15 cellular contexts compared by ENCODE assay signal in the genomic region with DNA sequence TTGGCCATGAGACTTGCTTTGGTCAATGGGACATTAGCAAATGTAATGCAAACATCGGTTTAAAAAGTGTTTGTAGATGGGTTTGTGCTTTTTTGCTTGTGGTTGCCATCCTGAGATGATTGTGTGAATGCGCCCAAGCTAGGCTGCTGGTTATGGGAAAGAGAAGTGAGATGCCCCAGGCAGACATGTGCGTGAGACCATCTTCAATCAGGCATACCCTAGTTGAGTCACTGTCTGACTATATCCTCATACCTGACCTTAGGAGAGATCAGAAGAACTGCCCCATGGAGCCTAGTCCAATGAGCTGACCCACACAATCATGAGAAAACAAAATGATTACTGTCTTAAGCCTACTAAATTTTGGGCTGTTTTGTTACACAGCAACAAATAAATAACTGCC. TPM values are rescaled to one million over a fixed set of nuclear protein-coding genes. Genes with fewer than 3 reads are reported as not detected.
DNase-seq lines count a peak whose midpoint lies in the region; ATAC-seq and TF ChIP-seq lines count a peak whose summit lies in the region.
"Had no signal": no experiment of that assay in that cellular context is flagged by ENCODE, and none has a peak within 500 bp of the region (broad histone marks: within the 10 kb centered on the region; RNA-seq: fewer than 3 reads in every experiment).

No MANE protein-coding gene starts in this region.

- H3K4me1 ChIP-seq in H9 (ENCODE audit: insufficient read depth, low read length) (no peaks in the 10 kb centered on the region), OCI-LY3 (ENCODE audit: low read length) (peaks cover 11% of the 10 kb centered on the region), right lobe of liver (peaks cover 0 to 6% (median 2%) of the 10 kb centered on the region in 4 donors), uterus (no peaks in the 10 kb centered on the region)
- H3K4me1 ChIP-seq: Caco-2 had no signal

- DNase-seq in GM06990 (ENCODE audit: extremely low read depth, insufficient read length), result peak; percentile 6
- DNase-seq in H9, result no peak
- DNase-seq in right lobe of liver, result no peak
- no peak for DNase-seq in uterus
- no peak for DNase-seq in NCI-H1048 (lab: John Stamatoyannopoulos, UW)
- DNase-seq: Caco-2; CD4-positive, alpha-beta T cell; HFFc6; KG1; NCI-H1417 treated with DMSO at 0.1 percent for 48 hours; NCI-H1930; NCI-H526; PC-9 had no signal

- H3K36me3 Mint-ChIP-seq in H9 (ENCODE audit: insufficient read depth in 1 of 3, low read depth in 3 of 3), result peaks cover 0 to 6% (median 3%) of the 10 kb centered on the region in 3 experiments; a peak in 4 of 7 replicates

- H3K27me3 ChIP-seq in GM06990 (replicated peaks; ENCODE audit: control insufficient read depth, insufficient read depth, low read length) (no peaks in the 10 kb centered on the region), H9 (ENCODE audit: insufficient read depth, low read length) (no peaks in the 10 kb centered on the region), OCI-LY3 (ENCODE audit: low read depth, low read length) (no peaks in the 10 kb centered on the region), right lobe of liver (no peaks in the 10 kb centered on the region), uterus (no peaks in the 10 kb centered on the region)

- H3K14ac ChIP-seq in H9 (ENCODE audit: insufficient read depth, low read length), result no peak overlapping the region

- H3K79me1 ChIP-seq in H9 (ENCODE audit: insufficient read depth, low read depth, low read length, poor library complexity, severe bottlenecking), result no peaks in the 10 kb centered on the region

- H3K4ac ChIP-seq in H9 (ENCODE audit: low read depth, low read length), result no peak overlapping the region

- no peak overlapping the region for H4K5ac ChIP-seq in H9 (ENCODE audit: insufficient read length, low read depth, low read length)

- H3K27ac Mint-ChIP-seq in H9, result no peak overlapping the region; a peak in 1 of 7 replicates
- H3K27ac Mint-ChIP-seq: CD4-positive, alpha-beta T cell; HFFc6 had no signal

- H3K9me3 Mint-ChIP-seq in H9, result peaks cover 0 to 4% of the 10 kb centered on the region in 2 experiments; a peak in 2 of 5 replicates
- H3K9me3 Mint-ChIP-seq: CD4-positive, alpha-beta T cell had no signal

- no peak overlapping the region for H2BK15ac ChIP-seq in H9 (ENCODE audit: low read depth, low read length)

- H2BK12ac ChIP-seq in H9 (ENCODE audit: insufficient read length, low read depth, low read length), result no peak overlapping the region

- H3K4me3 ChIP-seq in GM06990 (replicated peaks; ENCODE audit: low read depth, low read length), result no peak overlapping the region
- H3K4me3 ChIP-seq in OCI-LY3 (ENCODE audit: low read length), result no peak overlapping the region
- H3K4me3 ChIP-seq in right lobe of liver, result no peak overlapping the region
- no peak overlapping the region for H3K4me3 ChIP-seq in uterus
- H3K4me3 ChIP-seq: PC-9 had no signal

- no peaks in the 10 kb centered on the region for H3K79me2 ChIP-seq in H9 (ENCODE audit: insufficient read depth, low read length)
- no peaks in the 10 kb centered on the region for H3K79me2 ChIP-seq in OCI-LY3 (ENCODE audit: low read length)

- no peaks in the 10 kb centered on the region for H3K27me3 Mint-ChIP-seq in H9 (ENCODE audit: low read depth)
- H3K27me3 Mint-ChIP-seq: CD4-positive, alpha-beta T cell had no signal

- H3K4me1 Mint-ChIP-seq in H9, result no peaks in the 10 kb centered on the region

- intact Hi-C loops in right lobe of liver (cut with DNase I) (no loop called here), uterus (cut with DNase I; ENCODE audit: low total_unique reads) (no loop called here)

- H4K8ac ChIP-seq in H9 (replicated peaks; ENCODE audit: insufficient read length, low read depth, low read length), result no peak overlapping the region

- no peak overlapping the region for H3T11ph ChIP-seq in H9 (ENCODE audit: low read length)

- H3K18ac ChIP-seq in H9 (ENCODE audit: insufficient read length, low read depth, low read length), result no peak overlapping the region

- TF ChIP-seq CTCF in GM06990 (IDR thresholded peaks at IDR 0.05; ENCODE audit: insufficient read depth, low read length, poor library complexity, severe bottlenecking), result no peak
- TF ChIP-seq CTCF in H9 (conservative IDR thresholded peaks at IDR 0.05), result no peak
- no peak for TF ChIP-seq CTCF in OCI-LY3 (IDR thresholded peaks at IDR 0.05; ENCODE audit: low read depth, low read length)
- no peak for TF ChIP-seq CTCF in right lobe of liver (IDR thresholded peaks at IDR 0.05)
- no peak for TF ChIP-seq CTCF in uterus (IDR thresholded peaks at IDR 0.05)

- H3K23me2 ChIP-seq in H9 (ENCODE audit: insufficient read length, low read depth, low read length, poor library complexity, severe bottlenecking), result no peaks in the 10 kb centered on the region

- no peak overlapping the region for H3K4me3 Mint-ChIP-seq in H9
- H3K4me3 Mint-ChIP-seq: CD4-positive, alpha-beta T cell; HFFc6 had no signal

- no peak overlapping the region for H2BK20ac ChIP-seq in H9 (ENCODE audit: low read depth, low read length, poor library complexity, severe bottlenecking)

- no peaks in the 10 kb centered on the region for H3K9me3 ChIP-seq in H9 (ENCODE audit: control insufficient read depth, low read depth, low read length)
- no peaks in the 10 kb centered on the region for H3K9me3 ChIP-seq in OCI-LY3 (ENCODE audit: insufficient read depth, low read length)
- H3K9me3 ChIP-seq in right lobe of liver, result no peaks in the 10 kb centered on the region
- no peaks in the 10 kb centered on the region for H3K9me3 ChIP-seq in uterus
- H3K9me3 ChIP-seq: Caco-2 had no signal

- H4K91ac ChIP-seq in H9 (ENCODE audit: insufficient read length, low read depth, low read length), result no peak overlapping the region

- H3K4me2 ChIP-seq in H9 (ENCODE audit: insufficient read depth, insufficient read length, low read length), result no peak overlapping the region
- H3K4me2 ChIP-seq in OCI-LY3 (ENCODE audit: low read length), result peak overlapping the region; percentile 41
- H3K4me2 ChIP-seq: PC-9 had no signal

- H3K27ac ChIP-seq in H9 (ENCODE audit: insufficient read length, low read depth, low read length) (no peak overlapping the region), OCI-LY3 (ENCODE audit: low read length) (0 out of 2 replicates have a peak overlapping the region, but pooled peaks have one; percentile 34), right lobe of liver (peak overlapping the region in 2 of 3 donors; percentile 27 to 41), uterus (peak overlapping the region in 1 of 2 donors; percentile 31)
- H3K27ac ChIP-seq: PC-9 had no signal

- H2AFZ ChIP-seq in H9 (ENCODE audit: low read length), result no peak overlapping the region
- H2AFZ ChIP-seq in OCI-LY3 (ENCODE audit: low read depth, low read length), result no peak overlapping the region
- H2AFZ ChIP-seq: PC-9 had no signal

- H3K56ac ChIP-seq in H9 (ENCODE audit: insufficient read length, low read depth, low read length), result no peak overlapping the region

- H3K9ac ChIP-seq in H9 (ENCODE audit: extremely low read depth, insufficient read length, low read length) (no peak overlapping the region), OCI-LY3 (ENCODE audit: low read length) (no peak overlapping the region)

- ATAC-seq in right lobe of liver (peak in 1 of 4 donors; percentile 8), GM21390 (IDR thresholded peaks at IDR 0.05; ENCODE audit: unreplicated experiment) (no peak)

- no peak overlapping the region for H2BK120ac ChIP-seq in H9 (ENCODE audit: low read depth, low read length, poor library complexity, severe bottlenecking)

- TF ChIP-seq POLR2A in right lobe of liver (IDR thresholded peaks at IDR 0.05), result no peak
- TF ChIP-seq POLR2A in uterus (IDR thresholded peaks at IDR 0.05), result no peak

- H4K20me1 ChIP-seq in H9 (ENCODE audit: control insufficient read depth, insufficient read depth, insufficient read length) (no peaks in the 10 kb centered on the region), OCI-LY3 (ENCODE audit: insufficient read depth, low read length) (no peaks in the 10 kb centered on the region)

- no peaks in the 10 kb centered on the region for H3K36me3 ChIP-seq in GM06990 (ENCODE audit: control insufficient read depth, insufficient read depth, low read length)
- peaks cover 3% of the 10 kb centered on the region for H3K36me3 ChIP-seq in OCI-LY3 (replicated peaks; ENCODE audit: low read depth, low read length)
- no peaks in the 10 kb centered on the region for H3K36me3 ChIP-seq in right lobe of liver
- H3K36me3 ChIP-seq in uterus, result no peaks in the 10 kb centered on the region

- H2BK5ac ChIP-seq in H9 (ENCODE audit: insufficient read length, low read length), result peak overlapping the region; percentile 29

- H3K23ac ChIP-seq in H9 (ENCODE audit: insufficient read length, low read depth, low read length), result no peak overlapping the region

- WGBS in H9 (ENCODE audit: extremely low coverage, insufficient read length, low lambda C conversion rate), result no CpG with 5 or more reads among the region's 3 CpGs
- WGBS in right lobe of liver (ENCODE audit: insufficient coverage, low coverage, low lambda C conversion rate, missing lambda C conversion rate), result 96% methylated on average over 3 of the region's 3 CpGs

- no peak overlapping the region for H2AK5ac ChIP-seq in H9 (ENCODE audit: insufficient read length, low read length)

RNA-seq across cellular contexts. Expression of gene ZNF608, which starts 36.8 kb away (rescaled TPM):
- total RNA-seq in H9 (2021) (63.7 and 67.0 TPM in 2 replicates), right lobe of liver (1 to 10 TPM; 3.9 to 6.5 (median 4.9) TPM), uterus (1,000 to 10,000 TPM in 1 of 4 donors, 10 to 100 TPM in 3; 11.1 to 1,086 (median 59.0) TPM)
